1 cellular context compared by ENCODE assay signal in the genomic region with DNA sequence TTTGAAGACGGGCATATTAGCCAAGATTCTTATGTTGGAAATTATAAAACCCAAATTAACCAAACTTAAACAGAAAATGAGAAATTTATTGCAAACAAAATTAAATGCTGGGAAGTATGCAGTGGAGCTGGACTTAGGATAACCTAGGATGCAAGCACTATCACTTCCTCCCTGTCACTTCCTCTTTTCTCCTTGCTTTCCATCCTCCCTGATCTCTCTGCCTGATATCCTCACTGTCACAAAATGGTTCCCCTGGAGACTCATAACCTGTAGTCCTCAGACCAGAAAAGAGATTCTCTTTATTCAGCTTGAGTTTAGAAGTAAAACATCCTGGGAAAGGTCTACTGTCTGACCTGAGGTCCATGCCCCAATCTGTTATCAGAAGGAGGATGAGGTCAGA.
A peak's percentile ranks its signal among the peaks of the same experiment; 100 is the strongest.
TF ChIP-seq lines count a peak whose summit lies in the region.

No MANE protein-coding gene starts in this region.

TF ChIP-seq in K562, 482 proteins besides CTCF, POLR2A, EP300 and RAD21 (continued from another document and continues in another):
- TF ChIP-seq BCLAF1 (IDR thresholded peaks at IDR 0.05; ENCODE audit: borderline replicate concordance in 1 of 2, control insufficient read depth in 1 of 2, low read depth in 2 of 2, low read length in 1 of 2) (no peak), HDAC1 (IDR thresholded peaks at IDR 0.05) (peak in 1 of 2 experiments; percentile 62; a peak in 1 of 4 replicates), ZKSCAN8 (CRISPR knock-in tag; IDR thresholded peaks at IDR 0.05) (peak; percentile 56; the same call in 1 of the 2 replicates), CXXC5 (CRISPR knock-in tag; IDR thresholded peaks at IDR 0.05) (0 out of 2 replicates have a peak, but pooled peaks have one; percentile 19), ZNF76 (CRISPR knock-in tag; IDR thresholded peaks at IDR 0.05; ENCODE audit: borderline replicate concordance) (no peak), RCOR1 (IDR thresholded peaks at IDR 0.05; ENCODE audit: borderline replicate concordance in 1 of 2, low read depth in 2 of 2, low read length in 2 of 2) (peak; percentile 61 to 95; a peak in 3 of 4 replicates), MBD2 (IDR thresholded peaks at IDR 0.05; ENCODE audit: borderline replicate concordance, low read depth) (no peak), KAT8 (IDR thresholded peaks at IDR 0.05; ENCODE audit: low read depth) (peak; percentile 85; the same call in 1 of the 2 replicates), KDM1A (IDR thresholded peaks at IDR 0.05) (peak; percentile 37 to 63; a peak in 3 of 4 replicates), PKNOX1 (IDR thresholded peaks at IDR 0.05) (peak; percentile 76), GATA2 (CRISPR knock-in tag; IDR thresholded peaks at IDR 0.05) (peak; percentile 78), TCF3 (CRISPR knock-in tag; IDR thresholded peaks at IDR 0.05) (0 out of 2 replicates have a peak, but pooled peaks have one; percentile 4), HLTF (IDR thresholded peaks at IDR 0.05) (no peak), KLF16 (IDR thresholded peaks at IDR 0.05) (peak; percentile 73), RFX1 (IDR thresholded peaks at IDR 0.05) (peak; percentile 77), ETV6 (IDR thresholded peaks at IDR 0.05; ENCODE audit: borderline replicate concordance in 1 of 2, low read depth in 2 of 2, low read length in 1 of 2) (peak in 1 of 2 experiments; percentile 18; a peak in 1 of 4 replicates), ETV6 (CRISPR knock-in tag; IDR thresholded peaks at IDR 0.05; ENCODE audit: borderline replicate concordance) (no peak), ATF7 (IDR thresholded peaks at IDR 0.05) (peak; percentile 14; the same call in 1 of the 2 replicates), ETV1 (tag; conservative IDR thresholded peaks at IDR 0.05; ENCODE audit: low read depth) (peak; percentile 82), ZNF175 (CRISPR knock-in tag; IDR thresholded peaks at IDR 0.05; ENCODE audit: low read depth) (0 out of 2 replicates have a peak, but pooled peaks have one; percentile 33), SRF (CRISPR knock-in tag; IDR thresholded peaks at IDR 0.05) (peak in 1 of 2 experiments; percentile 40; a peak in 1 of 4 replicates), FOXK2 (conservative IDR thresholded peaks at IDR 0.05 in 1 of 2, IDR thresholded peaks at IDR 0.05 in 1 of 2; ENCODE audit: low read depth in 2 of 2) (0 out of 4 replicates have a peak, but pooled peaks of 1 of the 2 experiments have one; percentile 18), STAT5B (CRISPR knock-in tag; IDR thresholded peaks at IDR 0.05) (no peak), SMARCA4 (IDR thresholded peaks at IDR 0.05) (peak; percentile 91), SPI1 (IDR thresholded peaks at IDR 0.05; ENCODE audit: borderline replicate concordance, low read depth, low read length) (peak; percentile 100), ZBTB40 (IDR thresholded peaks at IDR 0.05) (peak; percentile 74), ZBTB40 (CRISPR knock-in tag; IDR thresholded peaks at IDR 0.05) (no peak), PTRF (tag; IDR thresholded peaks at IDR 0.05) (no peak), DPF2 (IDR thresholded peaks at IDR 0.05) (peak; percentile 88), ARID1B (IDR thresholded peaks at IDR 0.05) (peak; percentile 83), SMARCC2 (IDR thresholded peaks at IDR 0.05; ENCODE audit: low read depth) (peak; percentile 76; the same call in 1 of the 2 replicates)
- TF ChIP-seq, protein P1, sequence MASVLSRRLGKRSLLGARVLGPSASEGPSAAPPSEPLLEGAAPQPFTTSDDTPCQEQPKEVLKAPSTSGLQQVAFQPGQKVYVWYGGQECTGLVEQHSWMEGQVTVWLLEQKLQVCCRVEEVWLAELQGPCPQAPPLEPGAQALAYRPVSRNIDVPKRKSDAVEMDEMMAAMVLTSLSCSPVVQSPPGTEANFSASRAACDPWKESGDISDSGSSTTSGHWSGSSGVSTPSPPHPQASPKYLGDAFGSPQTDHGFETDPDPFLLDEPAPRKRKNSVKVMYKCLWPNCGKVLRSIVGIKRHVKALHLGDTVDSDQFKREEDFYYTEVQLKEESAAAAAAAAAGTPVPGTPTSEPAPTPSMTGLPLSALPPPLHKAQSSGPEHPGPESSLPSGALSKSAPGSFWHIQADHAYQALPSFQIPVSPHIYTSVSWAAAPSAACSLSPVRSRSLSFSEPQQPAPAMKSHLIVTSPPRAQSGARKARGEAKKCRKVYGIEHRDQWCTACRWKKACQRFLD (CRISPR knock-in tag; IDR thresholded peaks at IDR 0.05) = 0 out of 2 replicates have a peak, but pooled peaks have one; percentile 50
- TF ChIP-seq, protein P2, sequence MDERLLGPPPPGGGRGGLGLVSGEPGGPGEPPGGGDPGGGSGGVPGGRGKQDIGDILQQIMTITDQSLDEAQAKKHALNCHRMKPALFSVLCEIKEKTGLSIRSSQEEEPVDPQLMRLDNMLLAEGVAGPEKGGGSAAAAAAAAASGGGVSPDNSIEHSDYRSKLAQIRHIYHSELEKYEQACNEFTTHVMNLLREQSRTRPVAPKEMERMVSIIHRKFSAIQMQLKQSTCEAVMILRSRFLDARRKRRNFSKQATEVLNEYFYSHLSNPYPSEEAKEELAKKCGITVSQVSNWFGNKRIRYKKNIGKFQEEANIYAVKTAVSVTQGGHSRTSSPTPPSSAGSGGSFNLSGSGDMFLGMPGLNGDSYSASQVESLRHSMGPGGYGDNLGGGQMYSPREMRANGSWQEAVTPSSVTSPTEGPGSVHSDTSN (CRISPR knock-in tag; IDR thresholded peaks at IDR 0.05; ENCODE audit: low read depth) = no peak
- TF ChIP-seq, protein P2 (tag; conservative IDR thresholded peaks at IDR 0.05; ENCODE audit: low read depth) = peak; percentile 33; the same call in 1 of the 2 replicates
- TF ChIP-seq, protein P3, sequence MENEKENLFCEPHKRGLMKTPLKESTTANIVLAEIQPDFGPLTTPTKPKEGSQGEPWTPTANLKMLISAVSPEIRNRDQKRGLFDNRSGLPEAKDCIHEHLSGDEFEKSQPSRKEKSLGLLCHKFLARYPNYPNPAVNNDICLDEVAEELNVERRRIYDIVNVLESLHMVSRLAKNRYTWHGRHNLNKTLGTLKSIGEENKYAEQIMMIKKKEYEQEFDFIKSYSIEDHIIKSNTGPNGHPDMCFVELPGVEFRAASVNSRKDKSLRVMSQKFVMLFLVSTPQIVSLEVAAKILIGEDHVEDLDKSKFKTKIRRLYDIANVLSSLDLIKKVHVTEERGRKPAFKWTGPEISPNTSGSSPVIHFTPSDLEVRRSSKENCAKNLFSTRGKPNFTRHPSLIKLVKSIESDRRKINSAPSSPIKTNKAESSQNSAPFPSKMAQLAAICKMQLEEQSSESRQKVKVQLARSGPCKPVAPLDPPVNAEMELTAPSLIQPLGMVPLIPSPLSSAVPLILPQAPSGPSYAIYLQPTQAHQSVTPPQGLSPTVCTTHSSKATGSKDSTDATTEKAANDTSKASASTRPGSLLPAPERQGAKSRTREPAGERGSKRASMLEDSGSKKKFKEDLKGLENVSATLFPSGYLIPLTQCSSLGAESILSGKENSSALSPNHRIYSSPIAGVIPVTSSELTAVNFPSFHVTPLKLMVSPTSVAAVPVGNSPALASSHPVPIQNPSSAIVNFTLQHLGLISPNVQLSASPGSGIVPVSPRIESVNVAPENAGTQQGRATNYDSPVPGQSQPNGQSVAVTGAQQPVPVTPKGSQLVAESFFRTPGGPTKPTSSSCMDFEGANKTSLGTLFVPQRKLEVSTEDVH (IDR thresholded peaks at IDR 0.05; ENCODE audit: low read depth, partially characterized antibody) = peak; percentile 38
- TF ChIP-seq, protein P4, sequence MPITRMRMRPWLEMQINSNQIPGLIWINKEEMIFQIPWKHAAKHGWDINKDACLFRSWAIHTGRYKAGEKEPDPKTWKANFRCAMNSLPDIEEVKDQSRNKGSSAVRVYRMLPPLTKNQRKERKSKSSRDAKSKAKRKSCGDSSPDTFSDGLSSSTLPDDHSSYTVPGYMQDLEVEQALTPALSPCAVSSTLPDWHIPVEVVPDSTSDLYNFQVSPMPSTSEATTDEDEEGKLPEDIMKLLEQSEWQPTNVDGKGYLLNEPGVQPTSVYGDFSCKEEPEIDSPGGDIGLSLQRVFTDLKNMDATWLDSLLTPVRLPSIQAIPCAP (CRISPR knock-in tag; IDR thresholded peaks at IDR 0.05; ENCODE audit: borderline replicate concordance) = no peak
